ENCODE assay signal across 15 cellular contexts in genomic region chr3:10623578-10624275, GRCh38.
DNase-seq lines count a peak whose midpoint lies in the region; ATAC-seq, FAIRE-seq and TF ChIP-seq lines count a peak whose summit lies in the region.
"Had no signal": no experiment of that assay in that cellular context is flagged by ENCODE, and none has a peak within 500 bp of the region (broad histone marks: within the 10 kb centered on the region; RNA-seq: fewer than 3 reads in every experiment).

No MANE protein-coding gene starts in this region.

- TF ChIP-seq RAD21 in HepG2 (CRISPR knock-in tag; IDR thresholded peaks at IDR 0.05) (no peak), K562 (CRISPR knock-in tag; conservative IDR thresholded peaks at IDR 0.05 in 1 of 2, IDR thresholded peaks at IDR 0.05 in 1 of 2) (no peak)

- CTCF ChIA-PET in HepG2 (lab: Yijun Ruan, JAX; ENCODE audit: low intra/inter-chr PET ratio, low total read pairs): no interaction called here
- CTCF ChIA-PET in K562 (lab: Yijun Ruan, JAX; ENCODE audit: low intra/inter-chr PET ratio): no interaction called here
- CTCF ChIA-PET in PC-9 (lab: Charles Lee): no interaction called here

- H3K27ac ChIP-seq in HepG2 (ENCODE audit: extremely low read length, insufficient read depth, low read length) (no peak overlapping the region), right lobe of liver (no peak overlapping the region), K562 (ENCODE audit: extremely low read depth, low read depth, low read length) (no peak overlapping the region), PC-9 (no peak overlapping the region)
- H3K27ac ChIP-seq: C4-2B had no signal

- H3K9ac ChIP-seq in HepG2 (ENCODE audit: insufficient read depth, low read depth, low read length): no peak overlapping the region
- no peak overlapping the region for H3K9ac ChIP-seq in K562 (ENCODE audit: insufficient read depth in 1 of 2, low read depth in 2 of 2, low read length in 2 of 2)

- no peak for FAIRE-seq in HepG2 (lab: Jason Lieb, UNC)
- FAIRE-seq in K562 (lab: Jason Lieb, UNC): no peak
- FAIRE-seq: A204.1, GM12878 had no signal

- no peaks in the 10 kb centered on the region for H3K36me3 ChIP-seq in HepG2 (replicated peaks in 1 of 2; ENCODE audit: control insufficient read depth in 1 of 2, insufficient read depth in 2 of 2, low read length in 2 of 2)
- H3K36me3 ChIP-seq in right lobe of liver: no peaks in the 10 kb centered on the region
- no peaks in the 10 kb centered on the region for H3K36me3 ChIP-seq in K562 (ENCODE audit: control insufficient read depth, insufficient read depth, low read length)
- H3K36me3 ChIP-seq in PC-9 (ENCODE audit: low read depth): no peaks in the 10 kb centered on the region
- H3K36me3 ChIP-seq: BE2C had no signal

- POLR2A ChIA-PET in HepG2 (lab: Yijun Ruan, JAX) (no interaction called here), K562 (lab: Yijun Ruan, JAX) (no interaction called here), PC-9 (lab: Charles Lee; ENCODE audit: unreplicated experiment) (interaction anchor here (0.7 kb wide), 1 partner anchor 127 kb away, joined by 4 read pairs; no protein-coding TSS in a partner anchor)

- no peak for TF ChIP-seq EP300 in HepG2 (IDR thresholded peaks at IDR 0.05; ENCODE audit: low read depth in 2 of 2, low read length in 2 of 2)
- TF ChIP-seq EP300 in HepG2 (CRISPR knock-in tag; IDR thresholded peaks at IDR 0.05; ENCODE audit: borderline replicate concordance): no peak
- TF ChIP-seq EP300 in K562 (IDR thresholded peaks at IDR 0.05; ENCODE audit: low read length): no peak

- no peak for TF ChIP-seq POLR2A in HepG2 (IDR thresholded peaks at IDR 0.05; ENCODE audit: insufficient read depth in 1 of 2, low read depth in 2 of 2, low read length in 2 of 2)
- TF ChIP-seq POLR2A in right lobe of liver (IDR thresholded peaks at IDR 0.05): no peak
- no peak for TF ChIP-seq POLR2A in K562 (conservative IDR thresholded peaks at IDR 0.05)

- H3K27me3 ChIP-seq in HepG2 (ENCODE audit: control insufficient read depth in 1 of 2, insufficient read depth in 2 of 2, low read length in 2 of 2) (peaks cover 7 to 14% of the 10 kb centered on the region in 2 experiments), right lobe of liver (no peaks in the 10 kb centered on the region), K562 (ENCODE audit: control insufficient read depth in 2 of 2, insufficient read depth in 2 of 2, low read length in 2 of 2) (peaks cover 8 to 58% of the 10 kb centered on the region in 2 experiments; a peak in 4 of 5 replicates), PC-9 (ENCODE audit: insufficient read depth, low read depth) (peaks cover 71% of the 10 kb centered on the region)
- H3K27me3 ChIP-seq: BE2C had no signal

- intact Hi-C loops in HepG2 (cut with micrococcal nuclease; ENCODE audit: unreplicated experiment) (no loop called here), right lobe of liver (cut with DNase I) (no loop called here), K562 (cut with micrococcal nuclease) (no loop called here), posterior vena cava (cut with DNase I) (no loop called here), PC-9 (cut with micrococcal nuclease; ENCODE audit: unreplicated experiment) (no loop called here)

- TF ChIP-seq CTCF in HepG2 (CRISPR knock-in tag; IDR thresholded peaks at IDR 0.05) (no peak), right lobe of liver (IDR thresholded peaks at IDR 0.05) (no peak), K562 (IDR thresholded peaks at IDR 0.05 in 2 of 3, conservative IDR thresholded peaks at IDR 0.05 in 1 of 3; ENCODE audit: insufficient read depth in 2 of 3, low read depth in 1 of 3, low read length in 3 of 3) (no peak), PC-9 (conservative IDR thresholded peaks at IDR 0.05) (no peak)

- H3K4me3 ChIP-seq in HepG2 (replicated peaks in 1 of 3; ENCODE audit: insufficient read depth in 1 of 3, low read depth in 2 of 3, low read length in 3 of 3): no peak overlapping the region
- H3K4me3 ChIP-seq in right lobe of liver: no peak overlapping the region
- no peak overlapping the region for H3K4me3 ChIP-seq in K562
- no peak overlapping the region for H3K4me3 ChIP-seq in PC-9
- H3K4me3 ChIP-seq: GM12878, GM23338 had no signal

- no peaks in the 10 kb centered on the region for H3K9me1 ChIP-seq in K562 (ENCODE audit: control insufficient read depth, insufficient read depth, low read length)

- H3K79me2 ChIP-seq in HepG2 (ENCODE audit: insufficient read depth, low read length): no peaks in the 10 kb centered on the region
- no peaks in the 10 kb centered on the region for H3K79me2 ChIP-seq in K562 (ENCODE audit: control insufficient read depth, insufficient read depth, low read length)
- H3K79me2 ChIP-seq in PC-9 (ENCODE audit: low read depth): no peaks in the 10 kb centered on the region

- no peak overlapping the region for H3K4me2 ChIP-seq in HepG2 (ENCODE audit: low read depth, low read length)
- no peak overlapping the region for H3K4me2 ChIP-seq in K562 (ENCODE audit: insufficient read depth, low read length)
- H3K4me2 ChIP-seq in PC-9: no peak overlapping the region
- H3K4me2 ChIP-seq: GM23338 had no signal

- H3K9me3 ChIP-seq in HepG2 (ENCODE audit: low read length) (no peaks in the 10 kb centered on the region), right lobe of liver (no peaks in the 10 kb centered on the region), K562 (replicated peaks; ENCODE audit: control insufficient read depth, insufficient read depth, low read depth, low read length) (no peaks in the 10 kb centered on the region), PC-9 (ENCODE audit: insufficient read depth, low read depth) (no peaks in the 10 kb centered on the region)
- H3K9me3 ChIP-seq: BE2C had no signal

- H4K20me1 ChIP-seq in HepG2 (ENCODE audit: insufficient read depth, low read length) (no peaks in the 10 kb centered on the region), K562 (replicated peaks; ENCODE audit: control insufficient read depth, insufficient read depth, low read length) (no peaks in the 10 kb centered on the region; the same call in 1 of the 2 replicates), PC-9 (ENCODE audit: insufficient read depth) (no peaks in the 10 kb centered on the region; the same call in 1 of the 2 replicates)

- 7% methylated on average over 3 of the region's 4 CpGs for WGBS in HepG2 (ENCODE audit: low lambda C conversion rate)
- WGBS in right lobe of liver (ENCODE audit: insufficient coverage, low coverage, low lambda C conversion rate, missing lambda C conversion rate): 75% methylated on average over 4 of the region's 4 CpGs
- 22% methylated on average over 4 of the region's 4 CpGs for WGBS in K562 (ENCODE audit: insufficient coverage, low coverage, missing lambda C conversion rate)

- DNase-seq in HepG2 (ENCODE audit: low spot score) (no peak), right lobe of liver (no peak), K562 (ENCODE audit: extremely low read depth in 1 of 4, low spot score in 3 of 4) (peak in 1 of 4 experiments; percentile 19), posterior vena cava (ENCODE audit: low spot score) (peak; percentile 20), cerebellum (ENCODE audit: low spot score) (no peak), PC-9 (no peak)
- DNase-seq: BE2C; CD4-positive, alpha-beta memory T cell; DMS79; H9 had no signal

- no peaks in the 10 kb centered on the region for H3K9me2 ChIP-seq in PC-9 (ENCODE audit: insufficient read depth)

- H3K4me1 ChIP-seq in HepG2 (ENCODE audit: insufficient read depth, low read length) (0 out of 2 replicates have a peak, but pooled peaks cover 7% of the 10 kb centered on the region), right lobe of liver (no peaks in the 10 kb centered on the region), K562 (replicated peaks in 1 of 2; ENCODE audit: control insufficient read depth in 2 of 2, insufficient read depth in 2 of 2, low read length in 2 of 2) (no peaks in the 10 kb centered on the region), PC-9 (replicated peaks; ENCODE audit: insufficient read depth) (no peaks in the 10 kb centered on the region)
- H3K4me1 ChIP-seq: BE2C had no signal

- in situ Hi-C loops in HepG2 (cut with HindIII; ENCODE audit: extremely low pct_ligation_motif_present, low pct_unique_long_range_greater_than_20kb) (no loop called here), K562 (cut with MboI) (no loop called here)

- ATAC-seq in HepG2 (no peak), right lobe of liver (no peak), K562 (no peak), GM19452 (IDR thresholded peaks at IDR 0.05; ENCODE audit: unreplicated experiment) (no peak)
- ATAC-seq: GM12878, GM23338 had no signal

- BruUV-seq in HepG2 (replicated peaks; lab: Mats Ljungman, UMichigan) (no TSS peak), K562 (replicated peaks; lab: Mats Ljungman, UMichigan) (no TSS peak), PC-9 (replicated peaks; lab: Mats Ljungman, UMichigan) (no TSS peak)

- H2AFZ ChIP-seq in HepG2 (ENCODE audit: low read length) (no peak overlapping the region), K562 (ENCODE audit: low read depth, low read length) (no peak overlapping the region), PC-9 (no peak overlapping the region)
- H2AFZ ChIP-seq: GM23338 had no signal

- no peaks in the 10 kb centered on the region for H3F3A ChIP-seq in PC-9 (ENCODE audit: insufficient read depth, low read depth)

TF ChIP-seq in HepG2, 621 proteins besides CTCF, POLR2A, EP300 and RAD21 (continues in another document):
- TF ChIP-seq ZNF496 (CRISPR knock-in tag; IDR thresholded peaks at IDR 0.05; ENCODE audit: insufficient replicate concordance): no peak
- peak; percentile 82 for TF ChIP-seq ZFP36 (IDR thresholded peaks at IDR 0.05; ENCODE audit: borderline replicate concordance, low read depth, low read length, partially characterized antibody)
- TF ChIP-seq ZNF580 (CRISPR knock-in tag; IDR thresholded peaks at IDR 0.05; ENCODE audit: borderline replicate concordance, low read depth): no peak
- no peak for TF ChIP-seq SMC3 (IDR thresholded peaks at IDR 0.05; ENCODE audit: low read length)
- no peak for TF ChIP-seq MTF2 (CRISPR knock-in tag; IDR thresholded peaks at IDR 0.05; ENCODE audit: borderline replicate concordance)

TF ChIP-seq in K562, 482 proteins besides CTCF, POLR2A, EP300 and RAD21 (continues in another document):
- no peak for TF ChIP-seq ZNF124 (CRISPR knock-in tag; IDR thresholded peaks at IDR 0.05)
- no peak for TF ChIP-seq NR2C2 (CRISPR knock-in tag; IDR thresholded peaks at IDR 0.05)
- TF ChIP-seq NR2C2 (tag; IDR thresholded peaks at IDR 0.05): no peak
- TF ChIP-seq ZNF239 (CRISPR knock-in tag; IDR thresholded peaks at IDR 0.05): peak; percentile 97
- peak; percentile 89 for TF ChIP-seq RBM25 (IDR thresholded peaks at IDR 0.05; ENCODE audit: low read depth, low read length, severe bottlenecking)
- TF ChIP-seq BMI1 (IDR thresholded peaks at IDR 0.05; ENCODE audit: low read length): no peak
- TF ChIP-seq BCOR (IDR thresholded peaks at IDR 0.05): peak; percentile 60
- 0 out of 4 replicates have a peak, but pooled peaks of 1 of the 2 experiments have one; percentile 28 for TF ChIP-seq KDM1A (IDR thresholded peaks at IDR 0.05)
- TF ChIP-seq ZFP36 (IDR thresholded peaks at IDR 0.05; ENCODE audit: low read depth, low read length, partially characterized antibody): peak; percentile 99

Comparison
In these comparisons a context has a peak if more than half of its experiments do, and no peak if none do; other contexts are left out.
1. Of the 241 proteins assayed by ChIP-seq in both HepG2 and K562: peak only in HepG2: none; only in K562: PTBP1; in both: ZFP36; in neither: 238; mixed calls (peak in some experiments, not most) for 1.